In genomic region chr19:1907563-1908363, GRCh38 we compare ENCODE assay signal across 13 cellular contexts. TPM values are rescaled to one million over a fixed set of nuclear protein-coding genes. Genes with fewer than 3 reads are reported as not detected.
DNase-seq lines count a peak whose midpoint lies in the region; ATAC-seq, FAIRE-seq and TF ChIP-seq lines count a peak whose summit lies in the region.
"Had no signal": no experiment of that assay in that cellular context is flagged by ENCODE, and none has a peak within 500 bp of the region (broad histone marks: within the 10 kb centered on the region; RNA-seq: fewer than 3 reads in every experiment).

No MANE protein-coding gene starts in this region.

- FAIRE-seq in GM12878 (lab: Jason Lieb, UNC), result no peak

- SMC1A ChIA-PET in GM12878 (lab: Charles Lee; ENCODE audit: uncharacterized antibody, unreplicated experiment), result no interaction called here

- no peak for TF ChIP-seq RAD21 in GM12878 (IDR thresholded peaks at IDR 0.05; ENCODE audit: insufficient read depth, low read depth, low read length)

- DNase-seq in Daoy (ENCODE audit: low read depth), result peak; percentile 33
- DNase-seq in GM12878 (ENCODE audit: low read depth, low spot score), result no peak
- DNase-seq in kidney tubule cell (ENCODE audit: low spot score), result peak; percentile 72
- DNase-seq in gastrocnemius medialis, result no peak
- DNase-seq in stimulated activated effector memory CD8-positive, alpha-beta T cell treated with anti-CD3 and anti-CD28 coated beads, Interleukin-12 subunit alpha, Interleukin-12 subunit beta, amount 100 ng/mL, for 72 hours (ENCODE audit: low spot score in 2 of 2), result no peak
- no peak for DNase-seq in stimulated activated CD4-positive, alpha-beta T cell treated with anti-CD3 and anti-CD28 coated beads, Interleukin-2, amount 100 ng/mL, for 24 hours
- DNase-seq: activated gamma-delta T cell; AML-193; effector memory CD4-positive, alpha-beta T cell; NCI-H2107 had no signal

- H2AFZ ChIP-seq in GM12878 (ENCODE audit: control insufficient read depth, low read depth, low read length), result no peak overlapping the region

- TF ChIP-seq POLR2A in GM12878 (IDR thresholded peaks at IDR 0.05; ENCODE audit: low read depth, low read length) (peak; percentile 29; the same call in 1 of the 2 replicates), gastrocnemius medialis (IDR thresholded peaks at IDR 0.05) (no peak)

- in situ Hi-C loops in GM12878 (cut with MboI), result no loop called here
- in situ Hi-C loops in gastrocnemius medialis (cut with MboI; ENCODE audit: low sequenced_read_pairs in 4 of 4), result no loop called here

- intact Hi-C loops in GM12878 (cut with micrococcal nuclease; ENCODE audit: unreplicated experiment), result loop anchor here (5.0 to 10.0 kb wide), 2 partner anchors 110 to 187 kb away; partner anchors contain the start of genes BTBD2, IZUMO4 and MOB3A
- intact Hi-C loops in gastrocnemius medialis (cut with DNase I; ENCODE audit: low total_unique reads), result no loop called here

- no peak overlapping the region for H3K27ac Mint-ChIP-seq in stimulated activated effector memory CD8-positive, alpha-beta T cell treated with anti-CD3 and anti-CD28 coated beads, Interleukin-12 subunit alpha, Interleukin-12 subunit beta, amount 100 ng/mL, for 72 hours

- CTCF ChIA-PET in GM12878 (lab: Yijun Ruan, JAX), result interaction anchor here (0.6 kb wide), 1 partner anchor 562 kb away, joined by 3 read pairs; no protein-coding TSS in a partner anchor

- peaks cover 18% of the 10 kb centered on the region for H3K36me3 Mint-ChIP-seq in stimulated activated effector memory CD8-positive, alpha-beta T cell treated with anti-CD3 and anti-CD28 coated beads, Interleukin-12 subunit alpha, Interleukin-12 subunit beta, amount 100 ng/mL, for 72 hours

- H3K4me1 ChIP-seq in GM12878 (ENCODE audit: control insufficient read depth, insufficient read depth, low read length) (peaks cover 36% of the 10 kb centered on the region), gastrocnemius medialis (peaks cover 4 to 15% of the 10 kb centered on the region in 2 donors)

- WGBS in GM12878 (ENCODE audit: insufficient coverage, insufficient replicate concordance, low lambda C conversion rate, missing lambda C conversion rate), result 94% methylated on average over 33 of the region's 43 CpGs

- no peak for ATAC-seq in GM12878
- ATAC-seq in gastrocnemius medialis, result no peak
- no peak for ATAC-seq in stimulated activated effector memory CD8-positive, alpha-beta T cell treated with anti-CD3 and anti-CD28 coated beads, Interleukin-12 subunit alpha, Interleukin-12 subunit beta, amount 100 ng/mL, for 72 hours
- no peak for ATAC-seq in HG02885 (IDR thresholded peaks at IDR 0.05; ENCODE audit: poor library complexity, unreplicated experiment)
- ATAC-seq in GM18858 (IDR thresholded peaks at IDR 0.05; ENCODE audit: unreplicated experiment), result no peak

- RAD21 ChIA-PET in GM12878 (lab: Charles Lee; ENCODE audit: unreplicated experiment), result no interaction called here

- no peaks in the 10 kb centered on the region for H4K20me1 ChIP-seq in GM12878 (ENCODE audit: control insufficient read depth, insufficient read depth)

- no TSS peak for BruUV-seq in GM12878 (replicated peaks; lab: Mats Ljungman, UMichigan)

- H3K9me3 ChIP-seq in GM12878 (replicated peaks; ENCODE audit: control insufficient read depth, insufficient read depth, low read length), result no peaks in the 10 kb centered on the region
- H3K9me3 ChIP-seq in gastrocnemius medialis, result no peaks in the 10 kb centered on the region
- H3K9me3 ChIP-seq: right atrium auricular region had no signal

- no peak overlapping the region for H3K4me3 Mint-ChIP-seq in stimulated activated effector memory CD8-positive, alpha-beta T cell treated with anti-CD3 and anti-CD28 coated beads, Interleukin-12 subunit alpha, Interleukin-12 subunit beta, amount 100 ng/mL, for 72 hours

- H3K4me2 ChIP-seq in GM12878 (ENCODE audit: control insufficient read depth, insufficient read depth), result peak overlapping the region; percentile 60

- no peaks in the 10 kb centered on the region for H3K27me3 ChIP-seq in GM12878 (replicated peaks in 1 of 2; ENCODE audit: control insufficient read depth in 2 of 2, insufficient read depth in 2 of 2, low read length in 1 of 2)
- no peaks in the 10 kb centered on the region for H3K27me3 ChIP-seq in gastrocnemius medialis
- H3K27me3 ChIP-seq: right atrium auricular region had no signal

- no peak for TF ChIP-seq EP300 in GM12878 (IDR thresholded peaks at IDR 0.05; ENCODE audit: borderline replicate concordance in 1 of 2, control insufficient read depth in 1 of 2, low read depth in 2 of 2, low read length in 2 of 2)

- H3K36me3 ChIP-seq in GM12878 (ENCODE audit: control insufficient read depth in 2 of 2, insufficient read depth in 2 of 2, low read length in 1 of 2), result no peaks in the 10 kb centered on the region; a peak in 1 of 4 replicates
- no peaks in the 10 kb centered on the region for H3K36me3 ChIP-seq in gastrocnemius medialis

- no peak overlapping the region for H3K9ac ChIP-seq in GM12878 (ENCODE audit: control insufficient read depth, insufficient read depth, low read length)

- peaks cover 36% of the 10 kb centered on the region for H3K79me2 ChIP-seq in GM12878 (ENCODE audit: control insufficient read depth, insufficient read depth, low read length)

- TF ChIP-seq CTCF in GM12878 (IDR thresholded peaks at IDR 0.05 in 2 of 3, conservative IDR thresholded peaks at IDR 0.05 in 1 of 3; ENCODE audit: control insufficient read depth in 2 of 3, extremely low read depth in 1 of 3, insufficient read depth in 1 of 3, low read depth in 3 of 3, low read length in 3 of 3) (no peak), gastrocnemius medialis (IDR thresholded peaks at IDR 0.05 in 4 of 5, conservative IDR thresholded peaks at IDR 0.05 in 1 of 5) (no peak)

- peaks cover 40% of the 10 kb centered on the region for H3K4me1 Mint-ChIP-seq in stimulated activated effector memory CD8-positive, alpha-beta T cell treated with anti-CD3 and anti-CD28 coated beads, Interleukin-12 subunit alpha, Interleukin-12 subunit beta, amount 100 ng/mL, for 72 hours

- H3K4me3 ChIP-seq in GM12878 (no peak overlapping the region), gastrocnemius medialis (no peak overlapping the region)
- H3K4me3 ChIP-seq: right atrium auricular region had no signal

- no peak overlapping the region for H3K27ac ChIP-seq in GM12878 (ENCODE audit: control insufficient read depth, insufficient read depth)
- H3K27ac ChIP-seq in gastrocnemius medialis, result peak overlapping the region in 3 of 4 donors; percentile 24 to 50 (median 34)
- H3K27ac ChIP-seq: right atrium auricular region had no signal

- POLR2A ChIA-PET in GM12878 (lab: Charles Lee), result interaction anchor here (1.0 kb wide), 1 partner anchor 20 kb away, joined by 3 read pairs; no protein-coding TSS in a partner anchor

- H3K9me3 Mint-ChIP-seq in stimulated activated effector memory CD8-positive, alpha-beta T cell treated with anti-CD3 and anti-CD28 coated beads, Interleukin-12 subunit alpha, Interleukin-12 subunit beta, amount 100 ng/mL, for 72 hours, result no peaks in the 10 kb centered on the region

RNA-seq across cellular contexts. Expression of gene ADAT3, which starts 2.6 kb away (rescaled TPM):
- total RNA-seq in Daoy (2014; rRNA removed; shearing (Covaris generic)), result 4.0 and 11.1 TPM in 2 replicates
- 26.1 and 30.8 TPM in 2 replicates for total RNA-seq in GM12878 (2013; cell fraction: nucleolus; rRNA removed)
- total RNA-seq in GM12878 (2014; rRNA removed) (3.8 and 5.6 TPM in 2 replicates), GM12878 (2014; rRNA removed; fragmentation: Illumina TruSeq; extraction: Trizol) (0.27 TPM in 1 of 2 replicates, not detected in the other), GM12878 (2021) (11.6 and 11.8 TPM in 2 replicates), gastrocnemius medialis (1 to 10 TPM; 2.1 to 3.6 (median 3.1) TPM)
- 0.54 TPM for polyA plus RNA-seq in GM12878 (2011; ENCODE audit: low read depth)
- polyA plus RNA-seq in GM12878 (2011; rRNA removed) (0.13 and 0.46 TPM in 2 replicates), GM12878 (2014; fragmentation: Illumina TruSeq; extraction: Trizol) (not detected in 2 replicates), GM12878 (2014; fragmentation: Nextera tagmentation; extraction: Ambion mirVana) (not detected), GM12878 (2014; rRNA removed) (11.0 and 13.2 TPM in 2 replicates), GM12878 (2016; fragmentation: Nextera tagmentation; extraction: Ambion mirVana) (1 to 10 TPM; 7.7 to 8.9 TPM)
- polyA plus RNA-seq in GM12878 (2011; cell fraction: cytosol; rRNA removed), result 1.1 and 2.1 TPM in 2 replicates
- 5.4 and 12.3 TPM in 2 replicates for polyA plus RNA-seq in GM12878 (2011; cell fraction: nucleus; rRNA removed)
- 3.0 and 3.7 TPM in 2 replicates for polyA plus RNA-seq in GM12878 (2012)
- polyA minus RNA-seq in GM12878 (2011; rRNA and poly(A)+ RNA removed), result 0.62 TPM in 1 of 2 replicates, not detected in the other
- 1.1 and 1.5 TPM in 2 replicates for polyA minus RNA-seq in GM12878 (2011; cell fraction: cytosol; rRNA and poly(A)+ RNA removed)
- 1.9 and 4.9 TPM in 2 replicates for polyA minus RNA-seq in GM12878 (2011; cell fraction: nucleus; rRNA and poly(A)+ RNA removed)

RNA-seq across cellular contexts. Expression of gene SCAMP4, which starts 2.6 kb away (rescaled TPM):
- total RNA-seq in Daoy (2014; rRNA removed; shearing (Covaris generic)), result 51.6 and 65.8 TPM in 2 replicates
- 42.9 and 44.9 TPM in 2 replicates for total RNA-seq in GM12878 (2013; cell fraction: nucleolus; rRNA removed)
- 16.9 and 19.3 TPM in 2 replicates for total RNA-seq in GM12878 (2014; rRNA removed)
- 6.5 and 7.0 TPM in 2 replicates for total RNA-seq in GM12878 (2014; rRNA removed; fragmentation: Illumina TruSeq; extraction: Trizol)
- 34.7 and 38.7 TPM in 2 replicates for total RNA-seq in GM12878 (2021)
- polyA plus RNA-seq in GM12878 (2011; ENCODE audit: low read depth), result 8.1 TPM
- 2.7 and 5.6 TPM in 2 replicates for polyA plus RNA-seq in GM12878 (2011; rRNA removed)
- polyA plus RNA-seq in GM12878 (2011; cell fraction: cytosol; rRNA removed), result 6.9 and 10.0 TPM in 2 replicates
- polyA plus RNA-seq in GM12878 (2011; cell fraction: nucleus; rRNA removed), result 28.6 and 39.7 TPM in 2 replicates
- polyA plus RNA-seq in GM12878 (2012), result 21.9 and 26.7 TPM in 2 replicates
- polyA plus RNA-seq in GM12878 (2014; fragmentation: Illumina TruSeq; extraction: Trizol), result 5.1 and 8.7 TPM in 2 replicates
- polyA plus RNA-seq in GM12878 (2014; fragmentation: Nextera tagmentation; extraction: Ambion mirVana), result 1 to 10 TPM in 1 of 2 experiments, under 1 TPM in 1; 0.63 to 2.3 TPM
- polyA plus RNA-seq in GM12878 (2014; rRNA removed), result 24.4 and 33.2 TPM in 2 replicates
- 10 to 100 TPM; 33.8 to 34.4 TPM for polyA plus RNA-seq in GM12878 (2016; fragmentation: Nextera tagmentation; extraction: Ambion mirVana)
- 3.1 and 15.0 TPM in 2 replicates for polyA minus RNA-seq in GM12878 (2011; rRNA and poly(A)+ RNA removed)
- polyA minus RNA-seq in GM12878 (2011; cell fraction: cytosol; rRNA and poly(A)+ RNA removed), result 7.0 and 10.7 TPM in 2 replicates
- polyA minus RNA-seq in GM12878 (2011; cell fraction: nucleus; rRNA and poly(A)+ RNA removed), result 9.1 and 17.2 TPM in 2 replicates
- 10 to 100 TPM; 18.8 to 38.4 (median 26.7) TPM for total RNA-seq in gastrocnemius medialis

RNA-seq across cellular contexts. Expression of gene ABHD17A, which starts 22.5 kb away (rescaled TPM):
- 66.9 and 76.5 TPM in 2 replicates for total RNA-seq in Daoy (2014; rRNA removed; shearing (Covaris generic))
- total RNA-seq in GM12878 (2013; cell fraction: nucleolus; rRNA removed), result 25.8 and 29.5 TPM in 2 replicates
- 109 and 126 TPM in 2 replicates for total RNA-seq in GM12878 (2014; rRNA removed)
- total RNA-seq in GM12878 (2014; rRNA removed; fragmentation: Illumina TruSeq; extraction: Trizol), result 5.6 and 7.0 TPM in 2 replicates
- total RNA-seq in GM12878 (2021), result 72.6 and 77.6 TPM in 2 replicates
- polyA plus RNA-seq in GM12878 (2011; ENCODE audit: low read depth), result 8.6 TPM
- polyA plus RNA-seq in GM12878 (2011; rRNA removed), result 7.7 and 25.3 TPM in 2 replicates
- polyA plus RNA-seq in GM12878 (2011; cell fraction: cytosol; rRNA removed), result 45.6 and 92.1 TPM in 2 replicates
- 158 and 188 TPM in 2 replicates for polyA plus RNA-seq in GM12878 (2011; cell fraction: nucleus; rRNA removed)
- 36.2 and 44.0 TPM in 2 replicates for polyA plus RNA-seq in GM12878 (2012)
- polyA plus RNA-seq in GM12878 (2014; fragmentation: Illumina TruSeq; extraction: Trizol), result 0.87 and 2.5 TPM in 2 replicates
- under 1 TPM in 1 of 2 experiments, not detected in 1; 0.13 TPM for polyA plus RNA-seq in GM12878 (2014; fragmentation: Nextera tagmentation; extraction: Ambion mirVana)
- polyA plus RNA-seq in GM12878 (2014; rRNA removed), result 84.5 and 105 TPM in 2 replicates
- 10 to 100 TPM; 28.8 to 45.7 TPM for polyA plus RNA-seq in GM12878 (2016; fragmentation: Nextera tagmentation; extraction: Ambion mirVana)
- 22.4 and 32.0 TPM in 2 replicates for polyA minus RNA-seq in GM12878 (2011; rRNA and poly(A)+ RNA removed)
- 21.4 and 26.9 TPM in 2 replicates for polyA minus RNA-seq in GM12878 (2011; cell fraction: cytosol; rRNA and poly(A)+ RNA removed)
- 13.5 and 18.1 TPM in 2 replicates for polyA minus RNA-seq in GM12878 (2011; cell fraction: nucleus; rRNA and poly(A)+ RNA removed)
- 10 to 100 TPM; 49.4 to 87.7 (median 70.8) TPM for total RNA-seq in gastrocnemius medialis

RNA-seq across cellular contexts. Expression of gene CSNK1G2, which starts 33.2 kb away (rescaled TPM):
- 53.9 and 54.1 TPM in 2 replicates for total RNA-seq in Daoy (2014; rRNA removed; shearing (Covaris generic))
- total RNA-seq in GM12878 (2013; cell fraction: nucleolus; rRNA removed), result 158 and 167 TPM in 2 replicates
- total RNA-seq in GM12878 (2014; rRNA removed), result 78.9 and 79.6 TPM in 2 replicates
- total RNA-seq in GM12878 (2014; rRNA removed; fragmentation: Illumina TruSeq; extraction: Trizol), result 24.6 and 32.5 TPM in 2 replicates
- 67.3 and 71.3 TPM in 2 replicates for total RNA-seq in GM12878 (2021)
- polyA plus RNA-seq in GM12878 (2011; ENCODE audit: low read depth), result 12.9 TPM
- polyA plus RNA-seq in GM12878 (2011; rRNA removed), result 25.2 and 54.1 TPM in 2 replicates
- 62.5 and 117 TPM in 2 replicates for polyA plus RNA-seq in GM12878 (2011; cell fraction: cytosol; rRNA removed)
- 467 and 499 TPM in 2 replicates for polyA plus RNA-seq in GM12878 (2011; cell fraction: nucleus; rRNA removed)
- polyA plus RNA-seq in GM12878 (2012), result 55.3 and 64.5 TPM in 2 replicates
- polyA plus RNA-seq in GM12878 (2014; fragmentation: Illumina TruSeq; extraction: Trizol), result 3.1 and 17.5 TPM in 2 replicates
- polyA plus RNA-seq in GM12878 (2014; fragmentation: Nextera tagmentation; extraction: Ambion mirVana), result under 1 TPM; 0.64 to 0.84 TPM
- polyA plus RNA-seq in GM12878 (2014; rRNA removed), result 107 and 109 TPM in 2 replicates
- 1 to 10 TPM; 4.6 to 5.6 TPM for polyA plus RNA-seq in GM12878 (2016; fragmentation: Nextera tagmentation; extraction: Ambion mirVana)
- 31.1 and 54.8 TPM in 2 replicates for polyA minus RNA-seq in GM12878 (2011; rRNA and poly(A)+ RNA removed)
- polyA minus RNA-seq in GM12878 (2011; cell fraction: cytosol; rRNA and poly(A)+ RNA removed), result 25.0 and 31.3 TPM in 2 replicates
- 30.7 and 54.0 TPM in 2 replicates for polyA minus RNA-seq in GM12878 (2011; cell fraction: nucleus; rRNA and poly(A)+ RNA removed)
- 10 to 100 TPM; 37.9 to 42.9 (median 38.1) TPM for total RNA-seq in gastrocnemius medialis

RNA-seq across cellular contexts. Expression of gene KLF16, which starts 44.4 kb away (rescaled TPM):
- 5.5 and 5.7 TPM in 2 replicates for total RNA-seq in Daoy (2014; rRNA removed; shearing (Covaris generic))
- 4.1 and 5.1 TPM in 2 replicates for total RNA-seq in GM12878 (2013; cell fraction: nucleolus; rRNA removed)
- total RNA-seq in GM12878 (2014; rRNA removed) (5.4 and 6.2 TPM in 2 replicates), GM12878 (2014; rRNA removed; fragmentation: Illumina TruSeq; extraction: Trizol) (2.2 and 2.6 TPM in 2 replicates), GM12878 (2021) (37.6 and 41.2 TPM in 2 replicates), gastrocnemius medialis (1 to 10 TPM in 3 of 4 donors, under 1 TPM in 1; 0.58 to 4.0 (median 1.4) TPM)
- polyA plus RNA-seq in GM12878 (2011; ENCODE audit: low read depth), result 2.1 TPM
- polyA plus RNA-seq in GM12878 (2011; rRNA removed) (0.89 and 1.6 TPM in 2 replicates), GM12878 (2014; fragmentation: Illumina TruSeq; extraction: Trizol) (0.57 and 2.6 TPM in 2 replicates), GM12878 (2014; fragmentation: Nextera tagmentation; extraction: Ambion mirVana) (under 1 TPM; 0.03 to 0.24 TPM), GM12878 (2014; rRNA removed) (13.4 and 13.7 TPM in 2 replicates), GM12878 (2016; fragmentation: Nextera tagmentation; extraction: Ambion mirVana) (1 to 10 TPM; 2.1 to 2.5 TPM)
- polyA plus RNA-seq in GM12878 (2011; cell fraction: cytosol; rRNA removed), result 4.1 and 7.5 TPM in 2 replicates
- 11.3 and 26.9 TPM in 2 replicates for polyA plus RNA-seq in GM12878 (2011; cell fraction: nucleus; rRNA removed)
- polyA plus RNA-seq in GM12878 (2012), result 9.1 and 13.8 TPM in 2 replicates
- polyA minus RNA-seq in GM12878 (2011; rRNA and poly(A)+ RNA removed), result 0.59 and 1.9 TPM in 2 replicates
- polyA minus RNA-seq in GM12878 (2011; cell fraction: cytosol; rRNA and poly(A)+ RNA removed), result 4.9 and 7.4 TPM in 2 replicates
- 1.5 and 6.3 TPM in 2 replicates for polyA minus RNA-seq in GM12878 (2011; cell fraction: nucleus; rRNA and poly(A)+ RNA removed)

Comparison
In these comparisons a context has a peak if more than half of its experiments do, and no peak if none do; other contexts are left out.
1. DNase-seq: peak in Daoy (single experiment) and kidney tubule cell (single experiment); none in GM12878 (single experiment), gastrocnemius medialis (0 of 2), stimulated activated effector memory CD8-positive, alpha-beta T cell treated with anti-CD3 and anti-CD28 coated beads, Interleukin-12 subunit alpha, Interleukin-12 subunit beta, amount 100 ng/mL, for 72 hours (0 of 2) and stimulated activated CD4-positive, alpha-beta T cell treated with anti-CD3 and anti-CD28 coated beads, Interleukin-2, amount 100 ng/mL, for 24 hours (0 of 2).